ENCODE assay signal across 8 cellular contexts in genomic region chr1:212284332-212284743, GRCh38. TPM values are rescaled to one million over a fixed set of nuclear protein-coding genes. Genes with fewer than 3 reads are reported as not detected.
DNase-seq lines count a peak whose midpoint lies in the region; ATAC-seq and TF ChIP-seq lines count a peak whose summit lies in the region.

No MANE protein-coding gene starts in this region.

- CTCF ChIA-PET in T-cell (lab: Charles Lee), result interaction anchor here in 1 of 2 donors (0.5 to 1.2 kb wide), 6 partner anchors 15 to 604 kb away, joined by 3 to 8 read pairs (median 5); partner anchors contain the start of genes DTL and INTS7

- no peak for TF ChIP-seq POLR2A in sigmoid colon (IDR thresholded peaks at IDR 0.05)

- 3 to 18% methylated on average over 14 of the region's 14 CpGs for WGBS in sigmoid colon, 2 donors

- H3K36me3 ChIP-seq in sigmoid colon, result no peaks in the 10 kb centered on the region

- peak overlapping the region; percentile 95 to 99 (median 97) for H3K4me3 Mint-ChIP-seq in T-cell

- ATAC-seq in T-cell (replicated peaks in 1 of 4) (no peak), HG03442 (IDR thresholded peaks at IDR 0.05; ENCODE audit: unreplicated experiment) (no peak)

- peak overlapping the region; percentile 95 to 100 (median 98) for H3K27ac ChIP-seq in sigmoid colon

- H3K27me3 ChIP-seq in sigmoid colon, result no peaks in the 10 kb centered on the region

- H3K4me1 Mint-ChIP-seq in T-cell, result peaks cover 31 to 50% (median 35%) of the 10 kb centered on the region in 3 donors

- peak overlapping the region; percentile 77 for H3K4me3 ChIP-seq in GM12875 (ENCODE audit: low read depth, low read length)
- H3K4me3 ChIP-seq in fibroblast of the aortic adventitia (ENCODE audit: low read depth, low read length), result peak overlapping the region; percentile 82
- peak overlapping the region; percentile 82 to 98 (median 88) for H3K4me3 ChIP-seq in sigmoid colon

- DNase-seq in T-cell (no peak), fibroblast of the aortic adventitia (ENCODE audit: low read depth) (peak; percentile 35), sigmoid colon (no peak), SHP77 (lab: John Stamatoyannopoulos, UW) (no peak), activated gamma-delta T cell treated with Interleukin-2 at 50 U/mL for 16 hours (no peak), NCI-H82 (lab: John Stamatoyannopoulos, UW) (no peak)

- H3K9me3 ChIP-seq in sigmoid colon, result no peaks in the 10 kb centered on the region

- POLR2A ChIA-PET in T-cell (lab: Charles Lee), result interaction anchor here (0.5 to 1.5 kb wide), 3 partner anchors 15 to 430 kb away, joined by 6 to 11 read pairs (median 11); no protein-coding TSS in a partner anchor

- H3K27ac Mint-ChIP-seq in T-cell, result peak overlapping the region; percentile 95 to 97

- no peak for TF ChIP-seq EP300 in sigmoid colon (IDR thresholded peaks at IDR 0.05)

- TF ChIP-seq CTCF in GM12875 (IDR thresholded peaks at IDR 0.05; ENCODE audit: borderline replicate concordance, insufficient read depth, low read depth, low read length), result no peak
- TF ChIP-seq CTCF in fibroblast of the aortic adventitia (IDR thresholded peaks at IDR 0.05; ENCODE audit: insufficient read depth, low read length), result no peak
- no peak for TF ChIP-seq CTCF in sigmoid colon (IDR thresholded peaks at IDR 0.05)

- peaks cover 0 to 32% (median 25%) of the 10 kb centered on the region in 4 donors for H3K4me1 ChIP-seq in sigmoid colon

- intact Hi-C loops in sigmoid colon (cut with DNase I), result loop anchor here (2.0 to 10.0 kb wide), 3 partner anchors 50 to 510 kb away; partner anchors contain the start of genes NSL1 and TATDN3

- no peaks in the 10 kb centered on the region for H3K27me3 Mint-ChIP-seq in T-cell

- H3K9me3 Mint-ChIP-seq in T-cell, result no peaks in the 10 kb centered on the region

- peaks cover 3% of the 10 kb centered on the region for H3K36me3 Mint-ChIP-seq in T-cell

RNA-seq across cellular contexts. Expression of gene PPP2R5A, which starts 0.9 kb away (rescaled TPM):
- total RNA-seq in T-cell (10 to 100 TPM; 40.4 to 51.1 (median 46.7) TPM), fibroblast of the aortic adventitia (ENCODE audit: low replicate concordance) (23.7 and 31.6 TPM in 2 replicates), sigmoid colon (10 to 100 TPM; 25.9 to 47.1 (median 31.4) TPM)
- polyA plus RNA-seq in sigmoid colon, result 10 to 100 TPM; 46.2 to 62.7 (median 50.4) TPM
